Comparison of ENCODE assay signal across 30 cellular contexts in the genomic region with DNA sequence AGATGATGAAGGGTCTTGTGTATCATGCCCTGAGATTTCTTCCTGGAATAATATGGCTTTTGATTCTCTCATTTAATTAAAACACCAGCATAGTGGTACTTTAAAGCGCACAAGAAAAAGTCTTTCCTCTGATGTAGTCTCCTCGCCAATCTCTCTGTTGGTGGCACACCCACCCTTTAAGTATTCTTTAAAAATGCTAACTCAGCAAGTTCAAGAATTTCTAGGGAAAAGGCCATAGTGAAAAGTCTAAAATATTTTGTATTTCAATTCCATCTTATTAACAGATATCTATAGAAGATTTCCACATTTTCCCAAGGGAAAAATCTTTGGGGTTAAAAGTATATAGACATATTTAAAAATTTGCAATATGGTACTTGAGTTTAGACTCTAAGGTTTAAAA. TPM values are rescaled to one million over a fixed set of nuclear protein-coding genes. Genes with fewer than 3 reads are reported as not detected.
"Had no signal": no experiment of that assay in that cellular context is flagged by ENCODE, and none has a peak within 500 bp of the region (broad histone marks: within the 10 kb centered on the region; RNA-seq: fewer than 3 reads in every experiment).

No MANE protein-coding gene starts in this region.

- H3K27me3 ChIP-seq: colonic mucosa, esophagus squamous epithelium, gastrocnemius medialis, heart right ventricle, left lung had no signal

- H3K27ac ChIP-seq: colonic mucosa, epithelial cell of prostate, esophagus squamous epithelium, gastrocnemius medialis, heart right ventricle, left lung, lower lobe of right lung had no signal

- H3K4me1 ChIP-seq: colonic mucosa, esophagus squamous epithelium, gastrocnemius medialis, heart right ventricle, left lung, lower lobe of right lung had no signal

- FAIRE-seq: endometrium, islet of Langerhans, keratinocyte had no signal

- H3K36me3 ChIP-seq: colonic mucosa, esophagus squamous epithelium, gastrocnemius medialis, heart right ventricle, left lung, lower lobe of right lung had no signal

- H3K4me3 ChIP-seq: colonic mucosa, esophagus squamous epithelium, gastrocnemius medialis, heart right ventricle, left lung, lower lobe of right lung had no signal

- DNase-seq: colonic mucosa; cortex of kidney; effector CD8-positive, alpha-beta T cell; effector memory CD8-positive, alpha-beta T cell; endodermal cell; erythroblast; esophagus squamous epithelium; foreskin fibroblast; foreskin melanocyte; gastrocnemius medialis; glutamatergic neuron; head of caudate nucleus; heart right ventricle; hippocampal formation; left cardiac atrium; left lung; left ventricle myocardium superior; lower lobe of right lung; midbrain had no signal

- ATAC-seq: effector memory CD8-positive, alpha-beta T cell; esophagus mucosa; gastrocnemius medialis; heart right ventricle; left cardiac atrium; left lung; left ventricle myocardium superior; lower lobe of right lung had no signal

- H3K9me3 ChIP-seq: colonic mucosa, gastrocnemius medialis, lower lobe of right lung had no signal

RNA-seq across cellular contexts. Expression of a gene that starts 34.7 kb away (rescaled TPM):
- total RNA-seq: colonic mucosa, dermis microvascular lymphatic vessel endothelial cell, endodermal cell, esophagus mucosa, esophagus squamous epithelium, glomerular endothelial cell, heart right ventricle, kidney epithelial cell, left cardiac atrium, left lung, left ventricle myocardium superior, lower leg skin, lower lobe of right lung, lung microvascular endothelial cell, mononuclear cell had no signal
- polyA plus RNA-seq: heart right ventricle, keratinocyte had no signal
